Comparison of ENCODE assay signal across 8 cellular contexts in genomic region chr13:38415233-38415632, GRCh38.
A peak's percentile ranks its signal among the peaks of the same experiment; 100 is the strongest.
DNase-seq lines count a peak whose midpoint lies in the region; ATAC-seq lines count a peak whose summit lies in the region.

No MANE protein-coding gene starts in this region.

- ATAC-seq in GM18502 (IDR thresholded peaks at IDR 0.05; ENCODE audit: poor library complexity, unreplicated experiment) = peak; percentile 98
- peak; percentile 99 for ATAC-seq in GM21447 (IDR thresholded peaks at IDR 0.05; ENCODE audit: unreplicated experiment)
- peak; percentile 99 for ATAC-seq in HG03469 (IDR thresholded peaks at IDR 0.05; ENCODE audit: unreplicated experiment)
- peak; percentile 100 for ATAC-seq in left ventricle myocardium superior

- DNase-seq in left ventricle myocardium superior = no peak
- DNase-seq in stimulated activated naive CD4-positive, alpha-beta T cell treated with Interleukin-2 at 50 U/mL for 16 hours (lab: John Stamatoyannopoulos, UW) = no peak
- DNase-seq in NCI-H146 treated with DMSO at 0.1 percent for 48 hours (lab: John Stamatoyannopoulos, UW; ENCODE audit: unreplicated experiment) = no peak
- no peak for DNase-seq in amygdala (lab: John Stamatoyannopoulos, UW)
- DNase-seq in GF-D8 (lab: John Stamatoyannopoulos, UW) = no peak

- intact Hi-C loops in left ventricle myocardium superior (cut with micrococcal nuclease) = no loop called here
